ENCODE assay signal across 8 cellular contexts in genomic region chr10:21517134-21517982, GRCh38. TPM values are rescaled to one million over a fixed set of nuclear protein-coding genes. Genes with fewer than 3 reads are reported as not detected.
DNase-seq lines count a peak whose midpoint lies in the region; ATAC-seq and TF ChIP-seq lines count a peak whose summit lies in the region.

No MANE protein-coding gene starts in this region.

- H3K27ac ChIP-seq in A673 (ENCODE audit: low read depth, low read length, poor library complexity, severe bottlenecking) (peak overlapping the region; percentile 33), sigmoid colon (peak overlapping the region; percentile 86 to 99 (median 92))

- H3K4me1 ChIP-seq in A673 (ENCODE audit: insufficient read depth, low read length, poor library complexity, severe bottlenecking) (peaks cover 53% of the 10 kb centered on the region), iPS-15b (ENCODE audit: control insufficient read depth, insufficient read depth, low read length) (peaks cover 42% of the 10 kb centered on the region), sigmoid colon (peaks cover 0 to 73% (median 40%) of the 10 kb centered on the region in 4 donors)

- no peaks in the 10 kb centered on the region for H3K36me3 ChIP-seq in A673 (ENCODE audit: insufficient read depth, low read length, poor library complexity, severe bottlenecking)
- H3K36me3 ChIP-seq in GM06990 (ENCODE audit: control insufficient read depth, insufficient read depth, low read length) = no peaks in the 10 kb centered on the region
- H3K36me3 ChIP-seq in iPS-15b (ENCODE audit: control insufficient read depth, insufficient read depth, low read length) = no peaks in the 10 kb centered on the region
- H3K36me3 ChIP-seq in sigmoid colon = no peaks in the 10 kb centered on the region

- intact Hi-C loops in A673 (cut with micrococcal nuclease; ENCODE audit: unreplicated experiment) = loop anchor here (2.0 to 5.0 kb wide), 2 partner anchors 21 to 215 kb away; no protein-coding TSS in a partner anchor
- intact Hi-C loops in sigmoid colon (cut with DNase I) = loop anchor here (5.0 to 10.0 kb wide), 2 partner anchors 1197 to 1580 kb away; partner anchors contain the start of genes MSRB2 and PIP4K2A

- no peak for TF ChIP-seq POLR2A in sigmoid colon (IDR thresholded peaks at IDR 0.05)

- H3K9me3 ChIP-seq in A673 (ENCODE audit: low read depth, low read length, poor library complexity, severe bottlenecking) = no peaks in the 10 kb centered on the region
- no peaks in the 10 kb centered on the region for H3K9me3 ChIP-seq in iPS-15b (ENCODE audit: control insufficient read depth, insufficient read depth, low read length)
- H3K9me3 ChIP-seq in sigmoid colon = no peaks in the 10 kb centered on the region

- POLR2A ChIA-PET in A673 (lab: Charles Lee; ENCODE audit: low non-redundant PET) = interaction anchor here (0.5 to 0.8 kb wide), 2 partner anchors 10 to 286 kb away, joined by 6 to 10 read pairs; no protein-coding TSS in a partner anchor

- ATAC-seq in HG02678 (IDR thresholded peaks at IDR 0.05; ENCODE audit: unreplicated experiment) = peak; percentile 61

- in situ Hi-C loops in astrocyte of the cerebellum (cut with HindIII; ENCODE audit: low sequenced_read_pairs) = loop anchor here (25.0 kb wide), 2 partner anchors 230 to 430 kb away; no protein-coding TSS in a partner anchor

- DNase-seq in A673 (ENCODE audit: low spot score) (peak; percentile 86), GM06990 (ENCODE audit: extremely low read depth, insufficient read length) (peak; percentile 66), NCI-H69 (lab: John Stamatoyannopoulos, UW) (peak; percentile 71), astrocyte of the cerebellum (ENCODE audit: low read depth) (no peak), sigmoid colon (peak; percentile 83), activated gamma-delta T cell (lab: John Stamatoyannopoulos, UW) (no peak)

- TF ChIP-seq CTCF in A673 (conservative IDR thresholded peaks at IDR 0.05; ENCODE audit: low read depth, low read length) = no peak
- TF ChIP-seq CTCF in GM06990 (IDR thresholded peaks at IDR 0.05; ENCODE audit: insufficient read depth, low read length, poor library complexity, severe bottlenecking) = no peak
- TF ChIP-seq CTCF in astrocyte of the cerebellum (IDR thresholded peaks at IDR 0.05; ENCODE audit: low read depth, low read length, missing control alignments) = no peak
- TF ChIP-seq CTCF in sigmoid colon (IDR thresholded peaks at IDR 0.05) = no peak

- BruUV-seq in A673 (replicated peaks; lab: Mats Ljungman, UMichigan) = TSS peak; percentile 45

- peak overlapping the region; percentile 59 for H3K4me3 ChIP-seq in A673 (ENCODE audit: low read depth, low read length, poor library complexity, severe bottlenecking)
- peak overlapping the region; percentile 55 for H3K4me3 ChIP-seq in GM06990 (replicated peaks; ENCODE audit: low read depth, low read length)
- H3K4me3 ChIP-seq in astrocyte of the cerebellum (ENCODE audit: low read depth, low read length) = peak overlapping the region; percentile 57
- H3K4me3 ChIP-seq in iPS-15b (ENCODE audit: low read depth, low read length) = peak overlapping the region; percentile 66
- H3K4me3 ChIP-seq in sigmoid colon = peak overlapping the region; percentile 45 to 68 (median 64)

- no peak for TF ChIP-seq EP300 in sigmoid colon (IDR thresholded peaks at IDR 0.05)

- CTCF ChIA-PET in A673 (lab: Charles Lee) = no interaction called here

- peak overlapping the region; percentile 13 for H3K9ac ChIP-seq in iPS-15b (ENCODE audit: low read depth, low read length)

- WGBS in sigmoid colon, 2 donors = 1% methylated on average over 72 of the region's 72 CpGs

- no peaks in the 10 kb centered on the region for H3K27me3 ChIP-seq in A673 (replicated peaks; ENCODE audit: insufficient read depth, low read depth, low read length, poor library complexity)
- no peaks in the 10 kb centered on the region; the same call in none of the 2 replicates for H3K27me3 ChIP-seq in GM06990 (replicated peaks; ENCODE audit: control insufficient read depth, insufficient read depth, low read length)
- H3K27me3 ChIP-seq in iPS-15b (ENCODE audit: control insufficient read depth, insufficient read depth, low read length) = peaks cover 21% of the 10 kb centered on the region
- H3K27me3 ChIP-seq in sigmoid colon = peaks cover 0 to 6% (median 0%) of the 10 kb centered on the region in 3 donors

RNA-seq across cellular contexts. Expression of gene SKIDA1, which starts 8.1 kb away (rescaled TPM):
- total RNA-seq in A673 (2021) (4.4 and 4.9 TPM in 2 replicates), sigmoid colon (1 to 10 TPM in 3 of 4 donors, under 1 TPM in 1; 0.82 to 4.2 (median 3.4) TPM)
- polyA plus RNA-seq in sigmoid colon = under 1 TPM in 1 of 3 donors, not detected in 2; 0.10 TPM

RNA-seq across cellular contexts. Expression of gene MLLT10, which starts 16.7 kb away (rescaled TPM):
- total RNA-seq in A673 (2021) = 58.4 and 60.0 TPM in 2 replicates
- total RNA-seq in sigmoid colon = 10 to 100 TPM; 36.0 to 53.7 (median 45.1) TPM
- polyA plus RNA-seq in sigmoid colon = 10 to 100 TPM in 2 of 3 donors, 1 to 10 TPM in 1; 8.6 to 16.1 (median 10.2) TPM

Comparison
In these comparisons a context has a peak if more than half of its experiments do, and no peak if none do; other contexts are left out.
1. DNase-seq: peak in A673 (single experiment), GM06990 (single experiment), NCI-H69 (single experiment) and sigmoid colon (single experiment); none in astrocyte of the cerebellum (single experiment) and activated gamma-delta T cell (single experiment).
2. Peak in every context shown above with its lines, with median percentiles within 50 percentile points of each other: H3K4me3 ChIP-seq.